In the genomic region with DNA sequence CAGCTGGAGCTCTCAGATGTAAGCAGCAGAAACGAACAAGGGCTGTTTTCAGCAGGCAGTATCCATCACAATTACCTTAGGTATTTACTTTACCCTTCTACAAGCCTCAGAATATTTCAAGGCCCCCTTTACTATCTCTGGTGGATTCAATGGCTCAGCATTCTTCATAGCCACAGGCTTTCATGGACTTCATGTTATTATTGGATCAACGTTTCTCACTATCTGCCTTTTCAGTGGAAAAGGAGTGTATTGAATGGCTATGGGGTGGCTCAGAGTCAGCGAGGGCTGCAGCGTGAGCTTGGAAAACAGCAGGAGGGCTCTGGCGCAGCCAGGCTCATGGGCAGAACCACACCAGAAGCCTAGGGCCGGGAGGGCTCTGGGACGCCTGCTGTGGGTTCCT, we compare ENCODE assay signal across 16 cellular contexts. TPM values are rescaled to one million over a fixed set of nuclear protein-coding genes. Genes with fewer than 3 reads are reported as not detected.
"Had no signal": no experiment of that assay in that cellular context is flagged by ENCODE, and none has a peak within 500 bp of the region (broad histone marks: within the 10 kb centered on the region; RNA-seq: fewer than 3 reads in every experiment).

No MANE protein-coding gene starts in this region.

- H3K27me3 ChIP-seq: adrenal gland, sigmoid colon, testis had no signal

- H3K27ac ChIP-seq: adrenal gland, sigmoid colon, testis had no signal

- H3K27ac Mint-ChIP-seq: activated naive CD4-positive, alpha-beta T cell treated with anti-CD3 and anti-CD28 coated beads for 36 hours; dendritic cell treated with granulocyte-macrophage colony-stimulating factor and Interleukin-4, amounts not matched to agents 40 ng/mL and 50 ng/mL, for 4 days; endodermal cell had no signal

- H3K4me1 ChIP-seq: adrenal gland had no signal

- H3K36me3 Mint-ChIP-seq: brain, naive B cell had no signal

- H3K9me3 Mint-ChIP-seq: activated naive CD4-positive, alpha-beta T cell treated with anti-CD3 and anti-CD28 coated beads for 36 hours; dendritic cell treated with granulocyte-macrophage colony-stimulating factor and Interleukin-4, amounts not matched to agents 40 ng/mL and 50 ng/mL, for 4 days; endodermal cell; naive B cell had no signal

- H3K36me3 ChIP-seq: adrenal gland, sigmoid colon had no signal

- H3K9me3 ChIP-seq: adrenal gland, sigmoid colon, testis had no signal

- H3K4me3 Mint-ChIP-seq: activated naive CD4-positive, alpha-beta T cell treated with anti-CD3 and anti-CD28 coated beads for 36 hours; brain; dendritic cell treated with granulocyte-macrophage colony-stimulating factor and Interleukin-4, amounts not matched to agents 40 ng/mL and 50 ng/mL, for 4 days; endodermal cell; naive B cell had no signal

- DNase-seq: activated CD4-positive, alpha-beta T cell treated with anti-CD3 and anti-CD28 coated beads, Interleukin-2, amount 50 U/mL, for 48 hours; activated CD4-positive, CD25-positive, alpha-beta regulatory T cell treated with anti-CD3 and anti-CD28 coated beads, Interleukin-2, amount 50 U/mL, for 72 hours; activated naive CD4-positive, alpha-beta T cell treated with anti-CD3 and anti-CD28 coated beads for 36 hours; adrenal gland; endodermal cell; hippocampal formation; naive B cell; nucleus accumbens; sigmoid colon; stimulated activated CD4-positive, alpha-beta T cell treated with anti-CD3 and anti-CD28 coated beads, Interleukin-12 subunit alpha, Interleukin-12 subunit beta, amount 100 ng/mL, for 4 hours; stimulated activated naive CD4-positive, alpha-beta T cell treated with Interleukin-2 at 50 U/mL for 16 hours; SW 1271; testis had no signal

- H3K4me3 ChIP-seq: adrenal gland, sigmoid colon, testis had no signal

- H3K27me3 Mint-ChIP-seq: brain had no signal

RNA-seq across cellular contexts. Expression of gene CHRNA1, which starts 16.6 kb away (rescaled TPM):
- total RNA-seq: activated naive CD4-positive, alpha-beta T cell treated with anti-CD3 and anti-CD28 coated beads for 36 hours; endodermal cell; kidney epithelial cell; sigmoid colon had no signal
- polyA plus RNA-seq: adrenal gland had no signal
